ENCODE assay signal across 8 cellular contexts in genomic region chr22:38314992-38315800, GRCh38. TPM values are rescaled to one million over a fixed set of nuclear protein-coding genes. Genes with fewer than 3 reads are reported as not detected.
A peak's percentile ranks its signal among the peaks of the same experiment; 100 is the strongest.
DNase-seq lines count a peak whose midpoint lies in the region; ATAC-seq and TF ChIP-seq lines count a peak whose summit lies in the region.

No MANE protein-coding gene starts in this region.

- peak overlapping the region; percentile 83 for H3K27ac Mint-ChIP-seq in activated naive CD8-positive, alpha-beta T cell

- no peak for TF ChIP-seq CTCF in BJ (IDR thresholded peaks at IDR 0.05; ENCODE audit: insufficient read depth, low read depth, low read length)
- no peak for TF ChIP-seq CTCF in spleen (IDR thresholded peaks at IDR 0.05 in 8 of 11, conservative IDR thresholded peaks at IDR 0.05 in 3 of 11)
- TF ChIP-seq CTCF in GM13977 (IDR thresholded peaks at IDR 0.05; ENCODE audit: extremely low read depth, insufficient read depth, missing control alignments) = no peak

- H3K36me3 ChIP-seq in BJ (ENCODE audit: control insufficient read depth, insufficient read depth, low read length) = peaks cover 17% of the 10 kb centered on the region
- H3K36me3 ChIP-seq in iPS-15b (ENCODE audit: control insufficient read depth, insufficient read depth, low read length) = peaks cover 32% of the 10 kb centered on the region
- H3K36me3 ChIP-seq in spleen = peaks cover 0 to 33% (median 5%) of the 10 kb centered on the region in 6 donors

- in situ Hi-C loops in GM13977 (cut with MboI; ENCODE audit: low pct_unique_long_range_greater_than_20kb, low sequenced_read_pairs, unreplicated experiment) = no loop called here

- no peaks in the 10 kb centered on the region for H3K27me3 Mint-ChIP-seq in activated naive CD8-positive, alpha-beta T cell

- H3K4me3 ChIP-seq in BJ (ENCODE audit: low read depth, low read length) (peak overlapping the region; percentile 84), iPS-15b (ENCODE audit: low read depth, low read length) (peak overlapping the region; percentile 85), spleen (peak overlapping the region; percentile 47 to 85 (median 56))
- peak overlapping the region; percentile 71 for H3K4me3 ChIP-seq in Jurkat, Clone E6-1 (ENCODE audit: low read length)

- H3K9me3 ChIP-seq in iPS-15b (ENCODE audit: control insufficient read depth, insufficient read depth, low read length) = no peaks in the 10 kb centered on the region
- no peaks in the 10 kb centered on the region for H3K9me3 ChIP-seq in spleen

- POLR2A ChIA-PET in BJ (lab: Charles Lee) = interaction anchor here (0.6 kb wide), 1 partner anchor 31 kb away, joined by 13 read pairs; no protein-coding TSS in a partner anchor

- H3K4me3 Mint-ChIP-seq in activated naive CD8-positive, alpha-beta T cell = peak overlapping the region; percentile 86

- no peaks in the 10 kb centered on the region for H3K9me3 Mint-ChIP-seq in activated naive CD8-positive, alpha-beta T cell (ENCODE audit: low read depth)

- no peak for TF ChIP-seq POLR2A in spleen (IDR thresholded peaks at IDR 0.05)

- H3K36me3 Mint-ChIP-seq in activated naive CD8-positive, alpha-beta T cell = no peaks in the 10 kb centered on the region

- ATAC-seq in HG02852 (IDR thresholded peaks at IDR 0.05; ENCODE audit: unreplicated experiment) (no peak), HG03175 (IDR thresholded peaks at IDR 0.05; ENCODE audit: unreplicated experiment) (no peak)

- CTCF ChIA-PET in BJ (lab: Yijun Ruan, JAX) = interaction anchor here (0.7 to 2.0 kb wide), 3 partner anchors 53 to 246 kb away, joined by 3 to 9 read pairs (median 3); no protein-coding TSS in a partner anchor

- H3K27me3 ChIP-seq in BJ (ENCODE audit: control insufficient read depth, insufficient read depth, low read length) (no peaks in the 10 kb centered on the region), iPS-15b (ENCODE audit: control insufficient read depth, insufficient read depth, low read length) (no peaks in the 10 kb centered on the region), spleen (replicated peaks in 1 of 7) (peaks cover 0 to 6% (median 0%) of the 10 kb centered on the region in 7 donors)

- intact Hi-C loops in spleen (cut with DNase I; ENCODE audit: low total_unique reads) = no loop called here

- peak overlapping the region; percentile 95 for H3K9ac ChIP-seq in iPS-15b (ENCODE audit: low read depth, low read length)

- H3K4me1 ChIP-seq in iPS-15b (ENCODE audit: control insufficient read depth, insufficient read depth, low read length) = peaks cover 18% of the 10 kb centered on the region
- H3K4me1 ChIP-seq in spleen = peaks cover 47 to 85% (median 79%) of the 10 kb centered on the region in 6 donors

- peaks cover 50% of the 10 kb centered on the region for H3K4me1 Mint-ChIP-seq in activated naive CD8-positive, alpha-beta T cell (ENCODE audit: low read depth)

- no peak for DNase-seq in BJ (ENCODE audit: low read depth)
- no peak for DNase-seq in Jurkat, Clone E6-1 (ENCODE audit: low read depth, low spot score)
- DNase-seq in spleen = peak; percentile 81
- no peak for DNase-seq in GM13977 (ENCODE audit: low spot score)

- 7 to 13% (median 10%) methylated on average over 15 to 19 of the region's 19 CpGs for WGBS in spleen, 5 donors

- peak overlapping the region; percentile 93 to 97 (median 96) for H3K27ac ChIP-seq in spleen

RNA-seq across cellular contexts. Expression of gene CSNK1E, which starts 2.0 kb away (rescaled TPM):
- polyA plus RNA-seq in BJ (2011; rRNA removed) = 120 and 183 TPM in 2 replicates
- polyA minus RNA-seq in BJ (2011; rRNA and poly(A)+ RNA removed) = 114 and 161 TPM in 2 replicates
- polyA plus RNA-seq in Jurkat, Clone E6-1 (2012; ENCODE audit: insufficient read depth, insufficient read length) = 125 TPM
- total RNA-seq in spleen = 100 to 1,000 TPM in 5 of 7 donors, 10 to 100 TPM in 2; 59.0 to 157 (median 110) TPM
- 10 to 100 TPM; 32.8 to 73.9 (median 49.0) TPM for polyA plus RNA-seq in spleen

RNA-seq across cellular contexts. Expression of gene TMEM184B, which starts 42.4 kb away (rescaled TPM):
- polyA plus RNA-seq in BJ (2011; rRNA removed) = 26.5 and 75.5 TPM in 2 replicates
- 35.2 and 48.1 TPM in 2 replicates for polyA minus RNA-seq in BJ (2011; rRNA and poly(A)+ RNA removed)
- polyA plus RNA-seq in Jurkat, Clone E6-1 (2012; ENCODE audit: insufficient read depth, insufficient read length) = 18.6 TPM
- 100 to 1,000 TPM in 1 of 7 donors, 10 to 100 TPM in 6; 37.1 to 105 (median 65.6) TPM for total RNA-seq in spleen
- 10 to 100 TPM in 1 of 3 donors, 1 to 10 TPM in 2; 5.0 to 18.3 (median 7.9) TPM for polyA plus RNA-seq in spleen
